ENCODE assay signal across 8 cellular contexts in genomic region chr7:25851332-25852248, GRCh38.
DNase-seq lines count a peak whose midpoint lies in the region; ATAC-seq and TF ChIP-seq lines count a peak whose summit lies in the region.

No MANE protein-coding gene starts in this region.

- H3K4me1 ChIP-seq in HEK293 (ENCODE audit: control insufficient read depth, insufficient read depth, low read length), result peaks cover 16% of the 10 kb centered on the region

- H3K9me3 ChIP-seq in HEK293 (ENCODE audit: control insufficient read depth, insufficient read depth, low read depth, low read length), result no peaks in the 10 kb centered on the region

- H3K36me3 ChIP-seq in HEK293 (ENCODE audit: control insufficient read depth in 2 of 2, insufficient read depth in 1 of 2, low read length in 2 of 2), result no peaks in the 10 kb centered on the region

- POLR2A ChIA-PET in HEK293 (lab: Yijun Ruan, JAX), result interaction anchor here (0.9 kb wide), 1 partner anchor 283 kb away, joined by 3 read pairs; no protein-coding TSS in a partner anchor

- H3K4me3 ChIP-seq in HEK293 (ENCODE audit: low read depth, low read length), result no peak overlapping the region

- CTCF ChIA-PET in HEK293 (lab: Yijun Ruan, JAX), result interaction anchor here (0.5 to 8.5 kb wide), 39 partner anchors 8 to 1926 kb away, joined by 3 to 116 read pairs (median 3); no protein-coding TSS in a partner anchor

- no peak overlapping the region for H3K27ac ChIP-seq in HEK293 (ENCODE audit: extremely low read depth, low read depth, low read length)
- H3K27ac ChIP-seq in caudate nucleus (ENCODE audit: low read depth, low read length), result no peak overlapping the region

- DNase-seq in ELF-1 (ENCODE audit: low read depth, low spot score), result peak; percentile 90
- DNase-seq in NCI-H2081 treated with DMSO at 0.1 percent for 48 hours (lab: John Stamatoyannopoulos, UW), result peak; percentile 24
- peak; percentile 33 for DNase-seq in UCSD-AML1 (lab: John Stamatoyannopoulos, UW; ENCODE audit: unreplicated experiment)
- DNase-seq in caudate nucleus (lab: John Stamatoyannopoulos, UW), result peak in 57 of 61 donors; percentile 19 to 85 (median 58)
- DNase-seq in islet precursor cell, result peak; percentile 94
- peak; percentile 43 for DNase-seq in stimulated activated CD4-positive, alpha-beta T cell treated with anti-CD3 and anti-CD28 coated beads, Interleukin-12 subunit alpha, Interleukin-12 subunit beta, amount 100 ng/mL, for 4 hours

- ATAC-seq in HG03139 (IDR thresholded peaks at IDR 0.05; ENCODE audit: unreplicated experiment), result no peak

- TF ChIP-seq CTCF in HEK293 (tag by site-specific recombination; IDR thresholded peaks at IDR 0.05), result peak; percentile 65

TF ChIP-seq in HEK293, 187 proteins besides CTCF, POLR2A, EP300 and RAD21 (continues in another document):
- TF ChIP-seq ZNF654 (tag by site-specific recombination; IDR thresholded peaks at IDR 0.05; ENCODE audit: low read depth) (peak; percentile 84), GLIS2 (tag by site-specific recombination; IDR thresholded peaks at IDR 0.05) (no peak), IKZF3 (tag by site-specific recombination; IDR thresholded peaks at IDR 0.05) (peak; percentile 59; the same call in 1 of the 2 replicates), PRDM1 (tag by site-specific recombination; IDR thresholded peaks at IDR 0.05) (no peak), ZNF26 (tag by site-specific recombination; IDR thresholded peaks at IDR 0.05) (no peak), OSR2 (tag by site-specific recombination; IDR thresholded peaks at IDR 0.05) (no peak), KLF1 (tag by site-specific recombination; IDR thresholded peaks at IDR 0.05) (no peak), ZNF580 (tag by site-specific recombination; IDR thresholded peaks at IDR 0.05) (no peak), ZNF530 (tag by site-specific recombination; IDR thresholded peaks at IDR 0.05; ENCODE audit: low read depth) (no peak), ZNF670 (tag by site-specific recombination; IDR thresholded peaks at IDR 0.05; ENCODE audit: low read depth) (no peak), SALL2 (tag by site-specific recombination; IDR thresholded peaks at IDR 0.05; ENCODE audit: borderline replicate concordance) (no peak), ZNF785 (tag by site-specific recombination; IDR thresholded peaks at IDR 0.05) (no peak), ZNF114 (tag by site-specific recombination; IDR thresholded peaks at IDR 0.05) (no peak), ZNF704 (tag by site-specific recombination; IDR thresholded peaks at IDR 0.05) (no peak), SP2 (tag by site-specific recombination; IDR thresholded peaks at IDR 0.05) (no peak), ZNF514 (tag by site-specific recombination; IDR thresholded peaks at IDR 0.05) (no peak), ZNF175 (tag by site-specific recombination; IDR thresholded peaks at IDR 0.05) (no peak), MYNN (tag by site-specific recombination; IDR thresholded peaks at IDR 0.05; ENCODE audit: borderline replicate concordance) (no peak), ZNF48 (tag by site-specific recombination; IDR thresholded peaks at IDR 0.05) (no peak), ZBTB17 (tag by site-specific recombination; IDR thresholded peaks at IDR 0.05) (0 out of 2 replicates have a peak, but pooled peaks have one; percentile 43), ZNF549 (tag by site-specific recombination; IDR thresholded peaks at IDR 0.05) (no peak), ZNF174 (tag by site-specific recombination; IDR thresholded peaks at IDR 0.05) (no peak), ZBTB8A (tag by site-specific recombination; IDR thresholded peaks at IDR 0.05) (peak; percentile 20; the same call in 1 of the 2 replicates), ZNF391 (tag by site-specific recombination; IDR thresholded peaks at IDR 0.05; ENCODE audit: borderline replicate concordance, low read depth) (0 out of 2 replicates have a peak, but pooled peaks have one; percentile 58), PATZ1 (tag by site-specific recombination; IDR thresholded peaks at IDR 0.05) (0 out of 2 replicates have a peak, but pooled peaks have one; percentile 34), BCL6B (tag by site-specific recombination; IDR thresholded peaks at IDR 0.05) (no peak), ZNF221 (tag by site-specific recombination; IDR thresholded peaks at IDR 0.05; ENCODE audit: borderline replicate concordance) (no peak), ZNF660 (tag by site-specific recombination; IDR thresholded peaks at IDR 0.05) (peak; percentile 52; the same call in 1 of the 2 replicates), PRDM4 (tag by site-specific recombination; IDR thresholded peaks at IDR 0.05) (no peak)

Comparison
In these comparisons a context has a peak if more than half of its experiments do, and no peak if none do; other contexts are left out.
1. DNase-seq: peak in every context shown above with its lines; median percentile 94 in islet precursor cell; 90 in ELF-1; 58 in caudate nucleus; 43 in stimulated activated CD4-positive, alpha-beta T cell treated with anti-CD3 and anti-CD28 coated beads, Interleukin-12 subunit alpha, Interleukin-12 subunit beta, amount 100 ng/mL, for 4 hours; 33 in UCSD-AML1; 24 in NCI-H2081 treated with DMSO at 0.1 percent for 48 hours.